8 cellular contexts compared by ENCODE assay signal in genomic region chr12:62192486-62193250, GRCh38.
A peak's percentile ranks its signal among the peaks of the same experiment; 100 is the strongest.
DNase-seq lines count a peak whose midpoint lies in the region; ATAC-seq and TF ChIP-seq lines count a peak whose summit lies in the region.

No MANE protein-coding gene starts in this region.

- H3K4me1 Mint-ChIP-seq in HFFc6 (ENCODE audit: low read depth), result peaks cover 22% of the 10 kb centered on the region
- peaks cover 16% of the 10 kb centered on the region for H3K4me1 Mint-ChIP-seq in activated naive CD8-positive, alpha-beta T cell treated with anti-CD3 and anti-CD28 coated beads, Interleukin-2, amount 10 ng/mL, durations not matched to agents 7 days and 5 days

- TF ChIP-seq EP300 in ovary (IDR thresholded peaks at IDR 0.05), result no peak

- TF ChIP-seq CTCF in GM12865 (IDR thresholded peaks at IDR 0.05; ENCODE audit: insufficient read depth, low read depth, low read length, missing control alignments), result peak; percentile 54
- peak; percentile 84 for TF ChIP-seq CTCF in HFFc6 (IDR thresholded peaks at IDR 0.05)
- peak; percentile 74 for TF ChIP-seq CTCF in MM.1S (IDR thresholded peaks at IDR 0.05; ENCODE audit: low read length)
- TF ChIP-seq CTCF in cardiac muscle cell (IDR thresholded peaks at IDR 0.05; ENCODE audit: low read depth, low read length), result peak; percentile 75
- peak in 2 of 3 donors; percentile 47 to 57 for TF ChIP-seq CTCF in ovary (IDR thresholded peaks at IDR 0.05)

- no peaks in the 10 kb centered on the region for H4K20me1 ChIP-seq in MM.1S (ENCODE audit: insufficient read depth, low read length)

- H3F3A ChIP-seq in MM.1S (ENCODE audit: insufficient read depth, low read length), result no peaks in the 10 kb centered on the region

- H3K27me3 ChIP-seq in MM.1S (replicated peaks; ENCODE audit: insufficient read depth, low read length) (no peaks in the 10 kb centered on the region), cardiac muscle cell (peaks cover 52% of the 10 kb centered on the region), ovary (no peaks in the 10 kb centered on the region)

- peak overlapping the region; percentile 93 for H2AFZ ChIP-seq in MM.1S (ENCODE audit: low read length)

- H3K9me2 ChIP-seq in MM.1S (replicated peaks; ENCODE audit: insufficient read depth, low read length), result no peaks in the 10 kb centered on the region

- H3K36me3 ChIP-seq in MM.1S (replicated peaks; ENCODE audit: insufficient read depth, low read length) (no peaks in the 10 kb centered on the region), cardiac muscle cell (no peaks in the 10 kb centered on the region), ovary (no peaks in the 10 kb centered on the region)

- H3K9me3 ChIP-seq in MM.1S (replicated peaks; ENCODE audit: insufficient read depth, low read length) (no peaks in the 10 kb centered on the region), cardiac muscle cell (ENCODE audit: low read depth) (no peaks in the 10 kb centered on the region), ovary (no peaks in the 10 kb centered on the region)

- H3K4me1 ChIP-seq in MM.1S (ENCODE audit: low read length) (no peaks in the 10 kb centered on the region), cardiac muscle cell (ENCODE audit: low read depth) (peaks cover 10% of the 10 kb centered on the region), ovary (ENCODE audit: insufficient read depth) (no peaks in the 10 kb centered on the region)

- DNase-seq in GM12865 (ENCODE audit: low read depth) (peak; percentile 70), HFFc6 (peak; percentile 87), MM.1S (peak; percentile 86), SHP77 (lab: John Stamatoyannopoulos, UW) (peak; percentile 80 to 82), cardiac muscle cell (ENCODE audit: low read depth in 1 of 2, low spot score in 1 of 2) (peak; percentile 86 to 92), ovary (peak; percentile 47 to 63 (median 54)), cortex of kidney (lab: John Stamatoyannopoulos, UW) (no peak)
- DNase-seq in activated naive CD8-positive, alpha-beta T cell treated with anti-CD3 and anti-CD28 coated beads, Interleukin-2, amount 10 ng/mL, durations not matched to agents 7 days and 5 days, result peak; percentile 52

- no peaks in the 10 kb centered on the region for H3K79me2 ChIP-seq in MM.1S (ENCODE audit: low read length)

- H3K9ac ChIP-seq in MM.1S (ENCODE audit: low read length), result no peak overlapping the region

- no peak for TF ChIP-seq POLR2A in ovary (IDR thresholded peaks at IDR 0.05)

- H3K4me2 ChIP-seq in MM.1S (ENCODE audit: low read depth, low read length), result peak overlapping the region; percentile 78

- no peak overlapping the region for H3K27ac Mint-ChIP-seq in HFFc6
- no peak overlapping the region for H3K27ac Mint-ChIP-seq in activated naive CD8-positive, alpha-beta T cell treated with anti-CD3 and anti-CD28 coated beads, Interleukin-2, amount 10 ng/mL, durations not matched to agents 7 days and 5 days

- H3K4me3 Mint-ChIP-seq in HFFc6, result peak overlapping the region; percentile 86
- H3K4me3 Mint-ChIP-seq in activated naive CD8-positive, alpha-beta T cell treated with anti-CD3 and anti-CD28 coated beads, Interleukin-2, amount 10 ng/mL, durations not matched to agents 7 days and 5 days, result peak overlapping the region; percentile 82

- 5 to 7% (median 7%) methylated on average over 20 of the region's 20 CpGs for WGBS in ovary, 3 donors

- peaks cover 5% of the 10 kb centered on the region; the same call in 1 of the 2 replicates for H3K36me3 Mint-ChIP-seq in HFFc6 (ENCODE audit: low read depth)
- H3K36me3 Mint-ChIP-seq in activated naive CD8-positive, alpha-beta T cell treated with anti-CD3 and anti-CD28 coated beads, Interleukin-2, amount 10 ng/mL, durations not matched to agents 7 days and 5 days, result no peaks in the 10 kb centered on the region

- H3K27ac ChIP-seq in MM.1S (ENCODE audit: low read length) (no peak overlapping the region), cardiac muscle cell (no peak overlapping the region), ovary (no peak overlapping the region)

- no peaks in the 10 kb centered on the region for H3K9me3 Mint-ChIP-seq in HFFc6
- H3K9me3 Mint-ChIP-seq in activated naive CD8-positive, alpha-beta T cell treated with anti-CD3 and anti-CD28 coated beads, Interleukin-2, amount 10 ng/mL, durations not matched to agents 7 days and 5 days, result no peaks in the 10 kb centered on the region

- intact Hi-C loops in ovary (cut with DNase I), result no loop called here

- H3K27me3 Mint-ChIP-seq in HFFc6 (ENCODE audit: insufficient read depth), result peaks cover 34% of the 10 kb centered on the region
- peaks cover 64% of the 10 kb centered on the region for H3K27me3 Mint-ChIP-seq in activated naive CD8-positive, alpha-beta T cell treated with anti-CD3 and anti-CD28 coated beads, Interleukin-2, amount 10 ng/mL, durations not matched to agents 7 days and 5 days

- POLR2A ChIA-PET in activated naive CD8-positive, alpha-beta T cell treated with anti-CD3 and anti-CD28 coated beads, Interleukin-2, amount 10 ng/mL, durations not matched to agents 7 days and 5 days (lab: Charles Lee), result interaction anchor here (0.6 kb wide), 1 partner anchor 673 kb away, joined by 3 read pairs; no protein-coding TSS in a partner anchor

- H3K4me3 ChIP-seq in GM12865 (ENCODE audit: low read depth, low read length) (no peak overlapping the region), MM.1S (ENCODE audit: low read length) (peak overlapping the region; percentile 57), cardiac muscle cell (peak overlapping the region; percentile 39), ovary (peak overlapping the region; percentile 37)

- ATAC-seq in activated naive CD8-positive, alpha-beta T cell treated with anti-CD3 and anti-CD28 coated beads, Interleukin-2, amount 10 ng/mL, durations not matched to agents 7 days and 5 days (ENCODE audit: low read depth), result peak; percentile 86
